ENCODE assay signal across 16 cellular contexts in the genomic region with DNA sequence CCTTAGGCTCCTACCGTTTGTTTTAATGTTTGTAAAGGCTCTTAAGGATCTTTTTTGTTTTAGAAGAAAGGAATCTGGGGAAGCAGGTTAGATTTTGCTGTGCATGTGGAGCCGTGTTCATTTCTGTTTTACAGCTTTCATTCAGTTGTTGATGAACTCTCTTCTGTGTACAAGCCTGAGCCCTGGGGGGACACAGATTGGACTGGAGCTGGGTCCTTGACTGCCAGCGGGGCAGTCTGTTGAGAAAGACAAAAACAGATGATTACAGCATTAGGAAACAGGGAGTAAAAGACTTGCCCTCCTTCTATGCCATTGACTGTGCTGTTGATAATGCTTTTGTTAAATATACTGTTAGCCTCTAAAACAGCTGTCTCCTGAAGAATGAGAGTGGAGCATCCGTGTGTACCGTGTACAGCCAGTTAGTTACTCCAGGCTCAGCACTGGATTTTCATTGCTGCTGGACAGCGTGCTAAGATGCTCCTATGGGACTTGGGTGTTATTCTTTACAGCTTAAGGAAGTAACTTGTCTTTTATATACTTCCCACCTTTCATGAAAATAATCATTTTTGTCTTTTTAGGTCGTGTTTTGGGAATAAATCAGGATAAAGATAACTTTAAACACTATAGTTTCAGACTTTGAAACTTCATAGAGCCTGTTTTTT. TPM values are rescaled to one million over a fixed set of nuclear protein-coding genes. Genes with fewer than 3 reads are reported as not detected.
DNase-seq lines count a peak whose midpoint lies in the region; ATAC-seq and TF ChIP-seq lines count a peak whose summit lies in the region.
"Had no signal": no experiment of that assay in that cellular context is flagged by ENCODE, and none has a peak within 500 bp of the region (broad histone marks: within the 10 kb centered on the region; RNA-seq: fewer than 3 reads in every experiment).

No MANE protein-coding gene starts in this region.

- no peaks in the 10 kb centered on the region for H3K27me3 Mint-ChIP-seq in stimulated activated naive CD8-positive, alpha-beta T cell treated with anti-CD3 and anti-CD28 coated beads, Interleukin-15, Interleukin-2, amounts not matched to agents 100 ng/mL and 50 ng/mL, for 24 hours
- H3K27me3 Mint-ChIP-seq in activated T-helper 1 cell treated with anti-CD3 and anti-CD28 coated beads, Interleukin-12 subunit alpha, Interleukin-12 subunit beta, Interleukin-2, Interleukin-4 antibody, amounts not matched to agents 30 ng/mL and 10 ng/mL and 1 ng/mL, durations not matched to agents 14 hours and 24 hours and 36 hours (ENCODE audit: insufficient read depth), result no peaks in the 10 kb centered on the region
- H3K27me3 Mint-ChIP-seq in natural killer cell (ENCODE audit: low read depth in 2 of 2), result no peaks in the 10 kb centered on the region
- H3K27me3 Mint-ChIP-seq: activated B cell treated with CpG ODN at 0.5 μM for 24 hours; stimulated activated naive CD8-positive, alpha-beta T cell treated with anti-CD3 and anti-CD28 coated beads, Interleukin-15, amount 100 ng/mL, for 72 hours had no signal

- intact Hi-C loops in activated T-helper 1 cell treated with anti-CD3 and anti-CD28 coated beads, Interleukin-12 subunit alpha, Interleukin-12 subunit beta, Interleukin-2, Interleukin-4 antibody, amounts not matched to agents 30 ng/mL and 10 ng/mL and 1 ng/mL, durations not matched to agents 14 hours and 24 hours and 36 hours (cut with micrococcal nuclease), result loop anchor here (2.0 kb wide), 3 partner anchors 15 to 841 kb away; partner anchors contain the start of gene MTHFSD
- intact Hi-C loops in natural killer cell (cut with micrococcal nuclease), result loop anchor here (2.0 to 10.0 kb wide), 2 partner anchors 71 to 99 kb away; partner anchors contain the start of gene ZCCHC14

- no peak for DNase-seq in stimulated activated naive CD8-positive, alpha-beta T cell treated with anti-CD3 and anti-CD28 coated beads, Interleukin-15, Interleukin-2, amounts not matched to agents 100 U/mL and 50 U/mL, for 24 hours
- DNase-seq in activated T-helper 1 cell treated with anti-CD3 and anti-CD28 coated beads, Interleukin-12 subunit alpha, Interleukin-12 subunit beta, Interleukin-2, Interleukin-4 antibody, amounts not matched to agents 30 ng/mL and 10 ng/mL and 1 ng/mL, durations not matched to agents 14 hours and 24 hours and 36 hours (ENCODE audit: low spot score), result no peak
- DNase-seq in natural killer cell (no peak), COLO829 (ENCODE audit: low spot score) (no peak)
- DNase-seq: activated B cell treated with CpG ODN at 0.5 μM for 24 hours, activated gamma-delta T cell treated with Interleukin-2 at 50 U/mL for 16 hours, hippocampal formation, NCI-H2171, NCI-H748 treated with DMSO at 0.1 percent for 48 hours, SIG-M5, uterus had no signal

- no peak for ATAC-seq in stimulated activated naive CD8-positive, alpha-beta T cell treated with anti-CD3 and anti-CD28 coated beads, Interleukin-15, Interleukin-2, amounts not matched to agents 100 U/mL and 50 U/mL, for 24 hours
- ATAC-seq in natural killer cell (no peak), HG03521 (IDR thresholded peaks at IDR 0.05; ENCODE audit: unreplicated experiment) (no peak), GM21619 (IDR thresholded peaks at IDR 0.05; ENCODE audit: unreplicated experiment) (no peak), GM18511 (IDR thresholded peaks at IDR 0.05; ENCODE audit: unreplicated experiment) (no peak)

- H3K9me3 Mint-ChIP-seq in stimulated activated naive CD8-positive, alpha-beta T cell treated with anti-CD3 and anti-CD28 coated beads, Interleukin-15, Interleukin-2, amounts not matched to agents 100 ng/mL and 50 ng/mL, for 24 hours, result no peaks in the 10 kb centered on the region
- H3K9me3 Mint-ChIP-seq in activated T-helper 1 cell treated with anti-CD3 and anti-CD28 coated beads, Interleukin-12 subunit alpha, Interleukin-12 subunit beta, Interleukin-2, Interleukin-4 antibody, amounts not matched to agents 30 ng/mL and 10 ng/mL and 1 ng/mL, durations not matched to agents 14 hours and 24 hours and 36 hours, result no peaks in the 10 kb centered on the region
- no peaks in the 10 kb centered on the region for H3K9me3 Mint-ChIP-seq in natural killer cell
- H3K9me3 Mint-ChIP-seq: activated B cell treated with CpG ODN at 0.5 μM for 24 hours; stimulated activated naive CD8-positive, alpha-beta T cell treated with anti-CD3 and anti-CD28 coated beads, Interleukin-15, amount 100 ng/mL, for 72 hours had no signal

- peaks cover 30% of the 10 kb centered on the region for H3K36me3 Mint-ChIP-seq in stimulated activated naive CD8-positive, alpha-beta T cell treated with anti-CD3 and anti-CD28 coated beads, Interleukin-15, Interleukin-2, amounts not matched to agents 100 ng/mL and 50 ng/mL, for 24 hours (ENCODE audit: low read depth)
- H3K36me3 Mint-ChIP-seq in activated T-helper 1 cell treated with anti-CD3 and anti-CD28 coated beads, Interleukin-12 subunit alpha, Interleukin-12 subunit beta, Interleukin-2, Interleukin-4 antibody, amounts not matched to agents 30 ng/mL and 10 ng/mL and 1 ng/mL, durations not matched to agents 14 hours and 24 hours and 36 hours (ENCODE audit: low read depth), result peaks cover 11% of the 10 kb centered on the region
- peaks cover 8% of the 10 kb centered on the region for H3K36me3 Mint-ChIP-seq in natural killer cell

- TF ChIP-seq CTCF in natural killer cell (IDR thresholded peaks at IDR 0.05), result no peak

- no peak overlapping the region for H3K4me3 Mint-ChIP-seq in stimulated activated naive CD8-positive, alpha-beta T cell treated with anti-CD3 and anti-CD28 coated beads, Interleukin-15, Interleukin-2, amounts not matched to agents 100 ng/mL and 50 ng/mL, for 24 hours
- no peak overlapping the region for H3K4me3 Mint-ChIP-seq in activated T-helper 1 cell treated with anti-CD3 and anti-CD28 coated beads, Interleukin-12 subunit alpha, Interleukin-12 subunit beta, Interleukin-2, Interleukin-4 antibody, amounts not matched to agents 30 ng/mL and 10 ng/mL and 1 ng/mL, durations not matched to agents 14 hours and 24 hours and 36 hours
- peak overlapping the region; percentile 58 for H3K4me3 Mint-ChIP-seq in natural killer cell

- H3K4me1 Mint-ChIP-seq in stimulated activated naive CD8-positive, alpha-beta T cell treated with anti-CD3 and anti-CD28 coated beads, Interleukin-15, Interleukin-2, amounts not matched to agents 100 ng/mL and 50 ng/mL, for 24 hours (ENCODE audit: low read depth), result peaks cover 50% of the 10 kb centered on the region
- peaks cover 26% of the 10 kb centered on the region for H3K4me1 Mint-ChIP-seq in activated T-helper 1 cell treated with anti-CD3 and anti-CD28 coated beads, Interleukin-12 subunit alpha, Interleukin-12 subunit beta, Interleukin-2, Interleukin-4 antibody, amounts not matched to agents 30 ng/mL and 10 ng/mL and 1 ng/mL, durations not matched to agents 14 hours and 24 hours and 36 hours (ENCODE audit: low read depth)
- H3K4me1 Mint-ChIP-seq in natural killer cell, result peaks cover 31 to 40% of the 10 kb centered on the region in 2 donors

- H3K27ac Mint-ChIP-seq in stimulated activated naive CD8-positive, alpha-beta T cell treated with anti-CD3 and anti-CD28 coated beads, Interleukin-15, Interleukin-2, amounts not matched to agents 100 ng/mL and 50 ng/mL, for 24 hours, result peak overlapping the region; percentile 26
- H3K27ac Mint-ChIP-seq in activated T-helper 1 cell treated with anti-CD3 and anti-CD28 coated beads, Interleukin-12 subunit alpha, Interleukin-12 subunit beta, Interleukin-2, Interleukin-4 antibody, amounts not matched to agents 30 ng/mL and 10 ng/mL and 1 ng/mL, durations not matched to agents 14 hours and 24 hours and 36 hours, result peak overlapping the region; percentile 52
- H3K27ac Mint-ChIP-seq in natural killer cell, result peak overlapping the region; percentile 62 to 88

RNA-seq across cellular contexts. Expression of gene MAP1LC3B, which starts 3.2 kb away (rescaled TPM):
- total RNA-seq in activated T-helper 1 cell treated with anti-CD3 and anti-CD28 coated beads, Interleukin-12 subunit alpha, Interleukin-12 subunit beta, Interleukin-2, Interleukin-4 antibody, amounts not matched to agents 30 ng/mL and 10 ng/mL and 1 ng/mL, durations not matched to agents 14 hours and 24 hours and 36 hours, result 39.9 and 40.8 TPM in 2 replicates
- 100 to 1,000 TPM; 171 to 220 (median 172) TPM for total RNA-seq in natural killer cell

RNA-seq across cellular contexts. Expression of gene FBXO31, which starts 11.7 kb away (rescaled TPM):
- total RNA-seq in activated T-helper 1 cell treated with anti-CD3 and anti-CD28 coated beads, Interleukin-12 subunit alpha, Interleukin-12 subunit beta, Interleukin-2, Interleukin-4 antibody, amounts not matched to agents 30 ng/mL and 10 ng/mL and 1 ng/mL, durations not matched to agents 14 hours and 24 hours and 36 hours, result 40.7 and 41.3 TPM in 2 replicates
- 10 to 100 TPM; 32.2 to 47.2 (median 37.6) TPM for total RNA-seq in natural killer cell
